In the genomic region with DNA sequence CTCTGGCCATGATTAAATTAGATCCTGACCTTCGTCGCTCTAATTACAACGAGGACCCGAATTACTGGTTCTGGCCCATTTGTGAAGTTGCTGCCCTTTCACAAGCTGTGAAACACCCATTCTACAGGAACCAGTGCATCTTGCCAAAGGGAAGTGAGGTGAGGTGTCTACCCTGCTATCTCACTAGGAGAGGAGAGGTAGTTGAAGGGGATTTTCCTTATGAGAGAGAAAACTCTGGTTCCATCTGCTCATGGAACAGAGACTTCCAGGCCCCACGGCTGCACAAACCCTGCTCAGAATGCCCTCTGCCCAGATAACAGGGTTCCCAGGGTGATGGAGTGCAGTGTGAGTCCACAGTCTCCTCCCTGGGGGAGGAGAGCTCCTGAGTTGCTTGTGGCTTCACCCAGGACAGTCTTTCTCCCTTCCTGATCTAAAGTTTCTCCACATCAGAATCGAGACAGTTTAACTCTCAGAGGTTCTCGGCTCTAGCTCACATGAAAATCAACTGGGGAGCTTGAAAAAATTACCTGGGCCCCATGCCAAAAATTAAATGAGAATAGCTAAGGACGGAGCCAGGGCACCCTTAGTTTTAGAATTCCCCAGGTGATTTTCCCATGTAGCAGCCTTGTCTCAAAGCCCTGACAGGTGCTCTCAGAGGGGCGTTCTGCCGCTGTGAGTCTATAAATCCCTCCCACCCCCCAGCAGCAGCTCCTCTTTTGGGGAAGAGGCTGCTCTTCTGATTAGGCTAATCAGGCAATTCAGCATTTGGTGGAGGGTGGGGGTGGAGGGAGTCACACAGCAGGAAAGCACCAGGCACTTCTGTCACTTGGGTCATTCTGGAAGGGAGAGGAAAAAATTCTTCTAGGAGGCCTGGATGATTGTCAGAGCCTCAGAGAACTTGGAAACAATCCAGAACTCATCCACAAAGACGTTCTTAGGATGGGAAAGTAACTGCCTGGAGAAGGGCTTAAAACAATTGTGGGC, we compare ENCODE assay signal across 9 cellular contexts. TPM values are rescaled to one million over a fixed set of nuclear protein-coding genes. Genes with fewer than 3 reads are reported as not detected.
DNase-seq lines count a peak whose midpoint lies in the region; ATAC-seq and TF ChIP-seq lines count a peak whose summit lies in the region.
"Had no signal": no experiment of that assay in that cellular context is flagged by ENCODE, and none has a peak within 500 bp of the region (broad histone marks: within the 10 kb centered on the region; RNA-seq: fewer than 3 reads in every experiment).

No MANE protein-coding gene starts in this region.

- H3K36me3 Mint-ChIP-seq in glutamatergic neuron (ENCODE audit: unreplicated experiment): no peaks in the 10 kb centered on the region
- H3K36me3 Mint-ChIP-seq in CD14-positive monocyte: no peaks in the 10 kb centered on the region
- H3K36me3 Mint-ChIP-seq: CD4-positive, alpha-beta memory T cell had no signal

- H3K27ac Mint-ChIP-seq in glutamatergic neuron (ENCODE audit: unreplicated experiment) (peak overlapping the region; percentile 89), CD14-positive monocyte (no peak overlapping the region)
- H3K27ac Mint-ChIP-seq: CD4-positive, alpha-beta memory T cell had no signal

- H3K4me1 Mint-ChIP-seq in glutamatergic neuron (ENCODE audit: low read depth, unreplicated experiment) (peaks cover 43% of the 10 kb centered on the region), CD14-positive monocyte (peaks cover 20% of the 10 kb centered on the region)

- DNase-seq in D341Med (ENCODE audit: low spot score): peak; percentile 62
- DNase-seq in NCI-H345 treated with DMSO at 0.1 percent for 48 hours (lab: John Stamatoyannopoulos, UW; ENCODE audit: unreplicated experiment): peak; percentile 32
- DNase-seq in glutamatergic neuron: no peak
- DNase-seq in medulla oblongata (ENCODE audit: extremely low spot score): no peak
- DNase-seq in CD14-positive monocyte (ENCODE audit: low spot score): no peak
- DNase-seq in posterior cingulate gyrus: no peak

- H3K27me3 Mint-ChIP-seq in glutamatergic neuron (ENCODE audit: unreplicated experiment) (no peaks in the 10 kb centered on the region), CD14-positive monocyte (ENCODE audit: low read depth in 3 of 3) (peaks cover 21 to 26% (median 22%) of the 10 kb centered on the region in 3 donors)

- H3K4me3 Mint-ChIP-seq in glutamatergic neuron (ENCODE audit: unreplicated experiment) (peak overlapping the region; percentile 30), CD14-positive monocyte (no peak overlapping the region)
- H3K4me3 Mint-ChIP-seq: CD4-positive, alpha-beta memory T cell had no signal

- no peak for TF ChIP-seq CTCF in glutamatergic neuron (IDR thresholded peaks at IDR 0.05; ENCODE audit: partially characterized antibody, unreplicated experiment)
- TF ChIP-seq CTCF in CD14-positive monocyte (IDR thresholded peaks at IDR 0.05): no peak

- ATAC-seq in GM19397 (IDR thresholded peaks at IDR 0.05; ENCODE audit: unreplicated experiment) (peak; percentile 46), GM21447 (IDR thresholded peaks at IDR 0.05; ENCODE audit: unreplicated experiment) (no peak)

- peaks cover 9% of the 10 kb centered on the region for H3K9me3 Mint-ChIP-seq in glutamatergic neuron (ENCODE audit: unreplicated experiment)
- peaks cover 0 to 4% (median 0%) of the 10 kb centered on the region in 7 donors for H3K9me3 Mint-ChIP-seq in CD14-positive monocyte
- H3K9me3 Mint-ChIP-seq: CD4-positive, alpha-beta memory T cell had no signal

- intact Hi-C loops in CD14-positive monocyte (cut with micrococcal nuclease): loop anchor here (2.0 to 10.0 kb wide), 3 partner anchors 170 to 432 kb away; no protein-coding TSS in a partner anchor
- intact Hi-C loops in posterior cingulate gyrus (cut with DNase I): loop anchor here (1.0 to 10.0 kb wide), 2 partner anchors 171 to 432 kb away; no protein-coding TSS in a partner anchor

RNA-seq across cellular contexts. Expression of a gene that starts 7.6 kb away (rescaled TPM):
- 78.2 TPM for total RNA-seq in glutamatergic neuron (ENCODE audit: unreplicated experiment)
- not detected for polyA plus RNA-seq in CD14-positive monocyte
- total RNA-seq: CD4-positive, alpha-beta memory T cell had no signal
- polyA plus RNA-seq: CD4-positive, alpha-beta memory T cell had no signal

RNA-seq across cellular contexts. Expression of a gene that starts 35.7 kb away (rescaled TPM):
- total RNA-seq in glutamatergic neuron (ENCODE audit: unreplicated experiment): 43.1 TPM
- 1 to 10 TPM; 5.1 to 8.0 TPM for polyA plus RNA-seq in CD14-positive monocyte

Comparison
In these comparisons a context has a peak if more than half of its experiments do, and no peak if none do; other contexts are left out.
1. DNase-seq: peak in D341Med (single experiment) and NCI-H345 treated with DMSO at 0.1 percent for 48 hours (single experiment); none in glutamatergic neuron (single experiment), medulla oblongata (single experiment), CD14-positive monocyte (single experiment) and posterior cingulate gyrus (0 of 10).